14 cellular contexts compared by ENCODE assay signal in the genomic region with DNA sequence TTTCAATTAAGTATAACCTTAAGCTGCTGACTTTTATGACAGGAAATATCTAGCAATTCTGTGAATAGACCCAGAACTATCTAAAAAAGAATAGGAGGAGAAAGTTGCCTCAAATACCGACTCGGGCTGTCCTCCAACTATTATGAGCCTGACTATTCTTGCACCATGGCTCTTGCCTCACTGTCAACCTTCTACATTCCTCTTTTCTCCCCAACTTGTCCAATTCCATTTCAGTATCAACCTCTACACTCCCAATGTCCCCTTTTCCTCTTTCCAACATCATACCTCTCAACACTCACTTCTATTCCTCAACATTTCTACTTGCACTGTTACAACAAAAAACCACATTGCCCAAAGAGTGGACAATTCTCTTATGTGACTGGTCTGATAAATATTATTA. TPM values are rescaled to one million over a fixed set of nuclear protein-coding genes. Genes with fewer than 3 reads are reported as not detected.
DNase-seq lines count a peak whose midpoint lies in the region; ATAC-seq, FAIRE-seq and TF ChIP-seq lines count a peak whose summit lies in the region.
"Had no signal": no experiment of that assay in that cellular context is flagged by ENCODE, and none has a peak within 500 bp of the region (broad histone marks: within the 10 kb centered on the region; RNA-seq: fewer than 3 reads in every experiment).

No MANE protein-coding gene starts in this region.

- WGBS in trophoblast cell (ENCODE audit: extremely low coverage, insufficient coverage, insufficient read length), result no CpG with 5 or more reads among the region's 2 CpGs
- 38 to 57% (median 52%) methylated on average over 2 of the region's 2 CpGs for WGBS in small intestine, 3 donors

- H3K9me2 ChIP-seq in Karpas-422 (replicated peaks; ENCODE audit: insufficient read depth, low read length), result no peaks in the 10 kb centered on the region

- H3K9me3 ChIP-seq in Karpas-422 (ENCODE audit: low read length) (no peaks in the 10 kb centered on the region), astrocyte (ENCODE audit: insufficient read depth, low read depth, low read length) (no peaks in the 10 kb centered on the region), trophoblast cell (ENCODE audit: insufficient read depth, low read depth, low read length) (no peaks in the 10 kb centered on the region), small intestine (ENCODE audit: control insufficient read depth, low read depth) (no peaks in the 10 kb centered on the region)
- H3K9me3 ChIP-seq: pancreas had no signal

- H2AK5ac ChIP-seq in trophoblast cell (ENCODE audit: low read length), result no peak overlapping the region

- peak overlapping the region; percentile 4 for H3K27ac Mint-ChIP-seq in activated CD4-positive, alpha-beta T cell treated with anti-CD3 and anti-CD28 coated beads for 36 hours
- H3K27ac Mint-ChIP-seq in astrocyte (ENCODE audit: unreplicated experiment), result no peak overlapping the region

- H3K27ac ChIP-seq in Karpas-422 (ENCODE audit: low read length) (0 out of 2 replicates have a peak overlapping the region, but pooled peaks have one; percentile 2), astrocyte (ENCODE audit: low read depth, low read length) (no peak overlapping the region), trophoblast cell (ENCODE audit: low read depth, low read length) (no peak overlapping the region), dorsolateral prefrontal cortex (peak overlapping the region in 9 of 59 donors; percentile 2 to 100 (median 97)), small intestine (ENCODE audit: low read depth in 1 of 2, low read length in 1 of 2) (no peak overlapping the region)
- H3K27ac ChIP-seq: pancreas had no signal

- FAIRE-seq in astrocyte (lab: Jason Lieb, UNC), result no peak
- no peak for FAIRE-seq in small intestine (lab: Jason Lieb, UNC)
- FAIRE-seq: H1, pancreas had no signal

- no peak overlapping the region for H2BK120ac ChIP-seq in trophoblast cell (ENCODE audit: insufficient read depth, low read length, poor library complexity)

- H3K9me3 Mint-ChIP-seq in activated CD4-positive, alpha-beta T cell treated with anti-CD3 and anti-CD28 coated beads for 36 hours (ENCODE audit: low read depth), result no peaks in the 10 kb centered on the region
- H3K9me3 Mint-ChIP-seq in astrocyte (ENCODE audit: unreplicated experiment), result no peaks in the 10 kb centered on the region

- H3K27me3 Mint-ChIP-seq in activated CD4-positive, alpha-beta T cell treated with anti-CD3 and anti-CD28 coated beads for 36 hours, result no peaks in the 10 kb centered on the region
- no peaks in the 10 kb centered on the region for H3K27me3 Mint-ChIP-seq in astrocyte (ENCODE audit: low read depth, unreplicated experiment)

- intact Hi-C loops in activated CD4-positive, alpha-beta T cell treated with anti-CD3 and anti-CD28 coated beads for 36 hours (cut with DNase I, micrococcal nuclease), result loop anchor here (5.0 to 10.0 kb wide), 9 partner anchors 97 to 1893 kb away; a partner anchor contains a TSS
- intact Hi-C loops in dorsolateral prefrontal cortex (cut with DNase I), result loop anchor here (5.0 kb wide), 5 partner anchors 143 to 463 kb away; a partner anchor contains a TSS

- ATAC-seq in activated CD4-positive, alpha-beta T cell treated with anti-CD3 and anti-CD28 coated beads for 36 hours, result no peak
- ATAC-seq in GM21367 (IDR thresholded peaks at IDR 0.05; ENCODE audit: unreplicated experiment), result no peak
- ATAC-seq: pancreas, Right ventricle myocardium inferior had no signal

- H3K27me3 ChIP-seq in Karpas-422 (ENCODE audit: low read length) (no peaks in the 10 kb centered on the region), astrocyte (ENCODE audit: insufficient read depth, low read length) (no peaks in the 10 kb centered on the region), trophoblast cell (ENCODE audit: insufficient read depth, low read length) (no peaks in the 10 kb centered on the region), dorsolateral prefrontal cortex (no peaks in the 10 kb centered on the region), small intestine (ENCODE audit: control insufficient read depth in 2 of 2, insufficient read depth in 2 of 2, low read length in 2 of 2) (no peaks in the 10 kb centered on the region)
- H3K27me3 ChIP-seq: pancreas had no signal

- H3K79me1 ChIP-seq in trophoblast cell (ENCODE audit: low read length), result peaks cover 12% of the 10 kb centered on the region

- peaks cover 46% of the 10 kb centered on the region for H3K4me1 Mint-ChIP-seq in activated CD4-positive, alpha-beta T cell treated with anti-CD3 and anti-CD28 coated beads for 36 hours
- H3K4me1 Mint-ChIP-seq in astrocyte (ENCODE audit: low read depth, unreplicated experiment), result peaks cover 21% of the 10 kb centered on the region

- H3K9ac ChIP-seq in Karpas-422 (ENCODE audit: low read length), result no peak overlapping the region
- no peak overlapping the region for H3K9ac ChIP-seq in astrocyte (ENCODE audit: low read length)
- no peak overlapping the region for H3K9ac ChIP-seq in trophoblast cell (ENCODE audit: low read length)

- H3K36me3 ChIP-seq in Karpas-422 (ENCODE audit: insufficient read depth, low read length), result peaks cover 5% of the 10 kb centered on the region; the same call in 1 of the 2 replicates
- peaks cover 2% of the 10 kb centered on the region for H3K36me3 ChIP-seq in astrocyte (ENCODE audit: insufficient read depth, low read length)
- H3K36me3 ChIP-seq in trophoblast cell (ENCODE audit: control insufficient read depth in 1 of 2, insufficient read depth in 2 of 2, low read length in 2 of 2), result peaks cover 2 to 7% of the 10 kb centered on the region in 2 experiments
- H3K36me3 ChIP-seq in small intestine (ENCODE audit: control insufficient read depth in 2 of 2, insufficient read depth in 2 of 2, low read length in 2 of 2), result no peaks in the 10 kb centered on the region
- H3K36me3 ChIP-seq: pancreas had no signal

- H4K20me1 ChIP-seq in Karpas-422 (ENCODE audit: insufficient read depth, low read depth, low read length) (peaks cover 22% of the 10 kb centered on the region; the same call in 1 of the 2 replicates), astrocyte (ENCODE audit: insufficient read depth, low read length) (peaks cover 55% of the 10 kb centered on the region)

- H2AFZ ChIP-seq in Karpas-422 (ENCODE audit: low read length) (no peak overlapping the region), astrocyte (ENCODE audit: low read depth, low read length) (no peak overlapping the region), trophoblast cell (ENCODE audit: insufficient read depth, low read length, poor library complexity) (no peak overlapping the region)

- H3K79me2 ChIP-seq in Karpas-422 (ENCODE audit: low read length), result peaks cover 82% of the 10 kb centered on the region
- peaks cover 73% of the 10 kb centered on the region for H3K79me2 ChIP-seq in astrocyte (ENCODE audit: insufficient read depth, low read length)
- peaks cover 14% of the 10 kb centered on the region for H3K79me2 ChIP-seq in trophoblast cell (ENCODE audit: control insufficient read depth, insufficient read depth, low read length, poor library complexity)

- H3K23ac ChIP-seq in trophoblast cell (ENCODE audit: low read length), result peak overlapping the region; percentile 95

- no peak overlapping the region for H3K14ac ChIP-seq in trophoblast cell (ENCODE audit: low read length)

- no peak for DNase-seq in activated CD4-positive, alpha-beta T cell treated with anti-CD3 and anti-CD28 coated beads for 36 hours
- DNase-seq in activated CD4-positive, alpha-beta T cell treated with anti-CD3 and anti-CD28 coated beads for 1 hour, result no peak
- no peak for DNase-seq in Karpas-422
- DNase-seq in astrocyte (ENCODE audit: low read depth), result no peak
- no peak for DNase-seq in trophoblast cell
- DNase-seq in dorsolateral prefrontal cortex, result no peak
- no peak for DNase-seq in small intestine
- DNase-seq: Kasumi-1; NCI-H2171 treated with DMSO at 0.1 percent for 48 hours; pancreas; stimulated activated CD4-positive, alpha-beta T cell treated with anti-CD3 and anti-CD28 coated beads, Interleukin-1b, Interleukin-23, amount 100 ng/mL, for 48 hours had no signal

- no peak overlapping the region for H4K12ac ChIP-seq in trophoblast cell (ENCODE audit: low read depth, low read length)

- H3K4me3 Mint-ChIP-seq in activated CD4-positive, alpha-beta T cell treated with anti-CD3 and anti-CD28 coated beads for 36 hours, result peak overlapping the region; percentile 0
- H3K4me3 Mint-ChIP-seq in astrocyte (ENCODE audit: unreplicated experiment), result peak overlapping the region; percentile 63

- H2BK12ac ChIP-seq in trophoblast cell (ENCODE audit: low read length), result no peak overlapping the region

- peak overlapping the region; percentile 95 for H3K4ac ChIP-seq in trophoblast cell (ENCODE audit: low read depth, low read length)

- H3K4me1 ChIP-seq in Karpas-422 (ENCODE audit: low read length), result peaks cover 75% of the 10 kb centered on the region
- H3K4me1 ChIP-seq in astrocyte (ENCODE audit: insufficient read depth, low read length), result peaks cover 11% of the 10 kb centered on the region
- H3K4me1 ChIP-seq in trophoblast cell (ENCODE audit: control insufficient read depth in 1 of 2, insufficient read depth in 2 of 2, low read length in 2 of 2), result no peaks in the 10 kb centered on the region
- H3K4me1 ChIP-seq in small intestine (ENCODE audit: control insufficient read depth in 2 of 2, insufficient read depth in 1 of 2, low read depth in 1 of 2, low read length in 1 of 2), result peaks cover 2 to 6% of the 10 kb centered on the region in 2 donors

- H3K18ac ChIP-seq in trophoblast cell (ENCODE audit: low read length), result no peak overlapping the region

- no peak overlapping the region for H4K91ac ChIP-seq in trophoblast cell (ENCODE audit: low read depth, low read length)

- H4K8ac ChIP-seq in trophoblast cell (ENCODE audit: low read depth, low read length), result no peak overlapping the region

- peak overlapping the region; percentile 79 for H3K4me2 ChIP-seq in Karpas-422 (ENCODE audit: low read depth, low read length, poor library complexity, severe bottlenecking)
- H3K4me2 ChIP-seq in astrocyte (ENCODE audit: low read length), result peak overlapping the region; percentile 12
- no peak overlapping the region for H3K4me2 ChIP-seq in trophoblast cell (ENCODE audit: low read length)

- CTCF ChIA-PET in activated CD4-positive, alpha-beta T cell treated with anti-CD3 and anti-CD28 coated beads for 36 hours (lab: Charles Lee), result interaction anchor here (1.0 to 2.0 kb wide), 2 partner anchors 11 to 212 kb away, joined by 3 to 8 read pairs; no protein-coding TSS in a partner anchor

- H3K4me3 ChIP-seq in Karpas-422 (ENCODE audit: low read length) (peak overlapping the region; percentile 15; the same call in 1 of the 2 replicates), astrocyte (ENCODE audit: insufficient read depth, low read depth, low read length) (no peak overlapping the region), trophoblast cell (ENCODE audit: low read depth, low read length) (no peak overlapping the region), dorsolateral prefrontal cortex (peak overlapping the region in 5 of 59 donors; percentile 1 to 98 (median 78)), small intestine (ENCODE audit: low read depth in 1 of 2, low read length in 2 of 2) (no peak overlapping the region)
- H3K4me3 ChIP-seq: pancreas had no signal

- H2BK5ac ChIP-seq in trophoblast cell (ENCODE audit: low read depth, low read length, poor library complexity), result no peak overlapping the region

- TF ChIP-seq CTCF in astrocyte (IDR thresholded peaks at IDR 0.05; ENCODE audit: insufficient read depth, low read depth, low read length), result no peak
- no peak for TF ChIP-seq CTCF in dorsolateral prefrontal cortex (IDR thresholded peaks at IDR 0.05 in 54 of 56, conservative IDR thresholded peaks at IDR 0.05 in 2 of 56; ENCODE audit: low read depth in 1 of 56, partially characterized antibody in 56 of 56)

- H3K36me3 Mint-ChIP-seq in activated CD4-positive, alpha-beta T cell treated with anti-CD3 and anti-CD28 coated beads for 36 hours (ENCODE audit: low read depth), result peaks cover 10% of the 10 kb centered on the region
- no peaks in the 10 kb centered on the region for H3K36me3 Mint-ChIP-seq in astrocyte (ENCODE audit: low read depth, unreplicated experiment)

- POLR2A ChIA-PET in activated CD4-positive, alpha-beta T cell treated with anti-CD3 and anti-CD28 coated beads for 36 hours (lab: Charles Lee), result no interaction called here

RNA-seq across cellular contexts. Expression of a gene that starts 2.3 kb away (rescaled TPM):
- 10 to 100 TPM; 40.2 to 40.5 TPM for total RNA-seq in activated CD4-positive, alpha-beta T cell treated with anti-CD3 and anti-CD28 coated beads for 36 hours
- total RNA-seq in Karpas-422 (2014; rRNA removed; shearing (Covaris generic); ENCODE audit: low replicate concordance), result 77.9 and 113 TPM in 2 replicates
- total RNA-seq in astrocyte (40.0 and 48.4 TPM in 2 replicates), dorsolateral prefrontal cortex (10 to 100 TPM; 52.5 to 90.5 (median 69.9) TPM)
- polyA plus RNA-seq in trophoblast cell (2013), result 18.2 and 20.1 TPM in 2 replicates
- 10 to 100 TPM in 1 of 3 donors, 1 to 10 TPM in 2; 7.8 to 14.2 (median 9.8) TPM for polyA plus RNA-seq in small intestine
